1 cellular context compared by ENCODE assay signal in genomic region chr11:39664023-39664422, GRCh38.
TF ChIP-seq lines count a peak whose summit lies in the region.

No MANE protein-coding gene starts in this region.

TF ChIP-seq in H1, 55 proteins besides CTCF, POLR2A, EP300 and RAD21 (continued from another document):
- TF ChIP-seq HDAC6 (IDR thresholded peaks at IDR 0.05; ENCODE audit: low read depth, low read length), result no peak
- no peak for TF ChIP-seq CBX8 (IDR thresholded peaks at IDR 0.05; ENCODE audit: borderline replicate concordance, low read depth, low read length)
- TF ChIP-seq CHD2 (IDR thresholded peaks at IDR 0.05; ENCODE audit: low read length), result no peak
- TF ChIP-seq HDAC2 (IDR thresholded peaks at IDR 0.05; ENCODE audit: borderline replicate concordance in 1 of 2, low read depth in 2 of 2, low read length in 2 of 2), result no peak
- TF ChIP-seq RFX5 (IDR thresholded peaks at IDR 0.05; ENCODE audit: borderline replicate concordance, low read depth, low read length), result no peak
- TF ChIP-seq RBBP5 (IDR thresholded peaks at IDR 0.05; ENCODE audit: borderline replicate concordance, low read depth, low read length), result no peak
- TF ChIP-seq YY1 (IDR thresholded peaks at IDR 0.05; ENCODE audit: low read depth, low read length), result no peak
